In genomic region chr3:58519668-58520402, GRCh38 we compare ENCODE assay signal across 1 cellular context.
TF ChIP-seq lines count a peak whose summit lies in the region.

No MANE protein-coding gene starts in this region.

TF ChIP-seq in HepG2, 621 proteins besides CTCF, POLR2A, EP300 and RAD21 (continued from another document and continues in another):
- TF ChIP-seq ZBTB44 (CRISPR knock-in tag; IDR thresholded peaks at IDR 0.05) (no peak), ZNF788 (CRISPR knock-in tag; IDR thresholded peaks at IDR 0.05; ENCODE audit: borderline replicate concordance) (0 out of 2 replicates have a peak, but pooled peaks have one; percentile 44), ZUFSP (CRISPR knock-in tag; IDR thresholded peaks at IDR 0.05; ENCODE audit: borderline replicate concordance) (no peak), ZSCAN25 (CRISPR knock-in tag; IDR thresholded peaks at IDR 0.05) (no peak), ZNF24 (IDR thresholded peaks at IDR 0.05) (no peak), PRPF4 (IDR thresholded peaks at IDR 0.05; ENCODE audit: low read depth, low read length, poor library complexity, severe bottlenecking) (no peak), AHDC1 (CRISPR knock-in tag; IDR thresholded peaks at IDR 0.05; ENCODE audit: borderline replicate concordance) (no peak), ZBTB38 (CRISPR knock-in tag; IDR thresholded peaks at IDR 0.05) (peak; percentile 29; the same call in 1 of the 2 replicates), ZNF776 (CRISPR knock-in tag; IDR thresholded peaks at IDR 0.05) (no peak), ZNF337 (CRISPR knock-in tag; IDR thresholded peaks at IDR 0.05; ENCODE audit: borderline replicate concordance, low read depth) (no peak), ZFY (CRISPR knock-in tag; IDR thresholded peaks at IDR 0.05) (peak; percentile 68), RFXANK (CRISPR knock-in tag; IDR thresholded peaks at IDR 0.05) (no peak), MBNL3 (CRISPR knock-in tag; conservative IDR thresholded peaks at IDR 0.05) (no peak), ZNF160 (CRISPR knock-in tag; IDR thresholded peaks at IDR 0.05) (no peak), ZNF34 (CRISPR knock-in tag; IDR thresholded peaks at IDR 0.05; ENCODE audit: borderline replicate concordance) (no peak), ZNF207 (IDR thresholded peaks at IDR 0.05; ENCODE audit: borderline replicate concordance) (no peak), GABPB1 (CRISPR knock-in tag; IDR thresholded peaks at IDR 0.05) (no peak), ZNF143 (CRISPR knock-in tag; IDR thresholded peaks at IDR 0.05) (no peak), ZNF280B (CRISPR knock-in tag; IDR thresholded peaks at IDR 0.05; ENCODE audit: borderline replicate concordance) (no peak; the same call in 1 of the 2 replicates), BRD4 (CRISPR knock-in tag; IDR thresholded peaks at IDR 0.05) (no peak), SOX5 (CRISPR knock-in tag; IDR thresholded peaks at IDR 0.05; ENCODE audit: borderline replicate concordance) (0 out of 2 replicates have a peak, but pooled peaks have one; percentile 39), ZNF121 (CRISPR knock-in tag; IDR thresholded peaks at IDR 0.05) (no peak), ZNF142 (CRISPR knock-in tag; IDR thresholded peaks at IDR 0.05) (no peak), SUZ12 (IDR thresholded peaks at IDR 0.05; ENCODE audit: low read depth, low read length) (no peak), ZNF576 (CRISPR knock-in tag; IDR thresholded peaks at IDR 0.05) (no peak)
- TF ChIP-seq, protein P1, sequence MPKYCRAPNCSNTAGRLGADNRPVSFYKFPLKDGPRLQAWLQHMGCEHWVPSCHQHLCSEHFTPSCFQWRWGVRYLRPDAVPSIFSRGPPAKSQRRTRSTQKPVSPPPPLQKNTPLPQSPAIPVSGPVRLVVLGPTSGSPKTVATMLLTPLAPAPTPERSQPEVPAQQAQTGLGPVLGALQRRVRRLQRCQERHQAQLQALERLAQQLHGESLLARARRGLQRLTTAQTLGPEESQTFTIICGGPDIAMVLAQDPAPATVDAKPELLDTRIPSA (CRISPR knock-in tag; IDR thresholded peaks at IDR 0.05; ENCODE audit: borderline replicate concordance), result no peak
- TF ChIP-seq, protein P2, sequence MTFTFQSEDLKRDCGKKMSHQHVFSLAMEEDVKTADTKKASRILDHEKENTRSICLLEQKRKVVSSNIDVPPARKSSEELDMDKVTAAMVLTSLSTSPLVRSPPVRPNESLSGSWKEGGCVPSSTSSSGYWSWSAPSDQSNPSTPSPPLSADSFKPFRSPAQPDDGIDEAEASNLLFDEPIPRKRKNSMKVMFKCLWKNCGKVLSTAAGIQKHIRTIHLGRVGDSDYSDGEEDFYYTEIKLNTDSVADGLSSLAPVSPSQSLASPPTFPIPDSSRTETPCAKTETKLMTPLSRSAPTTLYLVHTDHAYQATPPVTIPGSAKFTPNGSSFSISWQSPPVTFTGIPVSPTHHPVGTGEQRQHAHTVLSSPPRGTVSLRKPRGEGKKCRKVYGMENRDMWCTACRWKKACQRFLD (CRISPR knock-in tag; IDR thresholded peaks at IDR 0.05; ENCODE audit: borderline replicate concordance), result no peak
- TF ChIP-seq, protein P3, sequence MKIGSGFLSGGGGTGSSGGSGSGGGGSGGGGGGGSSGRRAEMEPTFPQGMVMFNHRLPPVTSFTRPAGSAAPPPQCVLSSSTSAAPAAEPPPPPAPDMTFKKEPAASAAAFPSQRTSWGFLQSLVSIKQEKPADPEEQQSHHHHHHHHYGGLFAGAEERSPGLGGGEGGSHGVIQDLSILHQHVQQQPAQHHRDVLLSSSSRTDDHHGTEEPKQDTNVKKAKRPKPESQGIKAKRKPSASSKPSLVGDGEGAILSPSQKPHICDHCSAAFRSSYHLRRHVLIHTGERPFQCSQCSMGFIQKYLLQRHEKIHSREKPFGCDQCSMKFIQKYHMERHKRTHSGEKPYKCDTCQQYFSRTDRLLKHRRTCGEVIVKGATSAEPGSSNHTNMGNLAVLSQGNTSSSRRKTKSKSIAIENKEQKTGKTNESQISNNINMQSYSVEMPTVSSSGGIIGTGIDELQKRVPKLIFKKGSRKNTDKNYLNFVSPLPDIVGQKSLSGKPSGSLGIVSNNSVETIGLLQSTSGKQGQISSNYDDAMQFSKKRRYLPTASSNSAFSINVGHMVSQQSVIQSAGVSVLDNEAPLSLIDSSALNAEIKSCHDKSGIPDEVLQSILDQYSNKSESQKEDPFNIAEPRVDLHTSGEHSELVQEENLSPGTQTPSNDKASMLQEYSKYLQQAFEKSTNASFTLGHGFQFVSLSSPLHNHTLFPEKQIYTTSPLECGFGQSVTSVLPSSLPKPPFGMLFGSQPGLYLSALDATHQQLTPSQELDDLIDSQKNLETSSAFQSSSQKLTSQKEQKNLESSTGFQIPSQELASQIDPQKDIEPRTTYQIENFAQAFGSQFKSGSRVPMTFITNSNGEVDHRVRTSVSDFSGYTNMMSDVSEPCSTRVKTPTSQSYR (CRISPR knock-in tag; IDR thresholded peaks at IDR 0.05; ENCODE audit: borderline replicate concordance), result peak; percentile 75; the same call in 1 of the 2 replicates
- TF ChIP-seq, protein P4, sequence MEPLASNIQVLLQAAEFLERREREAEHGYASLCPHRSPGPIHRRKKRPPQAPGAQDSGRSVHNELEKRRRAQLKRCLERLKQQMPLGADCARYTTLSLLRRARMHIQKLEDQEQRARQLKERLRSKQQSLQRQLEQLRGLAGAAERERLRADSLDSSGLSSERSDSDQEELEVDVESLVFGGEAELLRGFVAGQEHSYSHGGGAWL (CRISPR knock-in tag; IDR thresholded peaks at IDR 0.05), result no peak
